Comparison of ENCODE assay signal across 11 cellular contexts in the genomic region with DNA sequence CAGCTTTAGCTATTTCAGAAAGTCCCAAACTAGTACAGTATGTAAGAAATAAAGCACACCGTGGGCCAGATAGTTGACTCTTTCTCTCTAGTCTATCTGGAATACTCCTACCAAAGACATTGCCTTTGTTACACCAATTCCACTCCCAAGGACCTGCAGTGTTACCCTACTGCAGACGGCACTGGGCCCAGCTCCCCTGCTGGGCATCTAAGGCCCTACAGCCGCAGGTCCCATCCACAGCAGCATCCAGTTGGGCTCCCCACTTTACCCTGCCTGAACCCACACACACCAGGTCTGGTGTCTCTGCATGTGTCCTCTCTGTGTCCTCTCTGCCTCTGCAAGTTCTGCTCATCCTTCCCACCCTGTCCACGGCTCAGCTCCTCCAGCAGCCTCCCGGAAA. TPM values are rescaled to one million over a fixed set of nuclear protein-coding genes. Genes with fewer than 3 reads are reported as not detected.
A peak's percentile ranks its signal among the peaks of the same experiment; 100 is the strongest.
DNase-seq lines count a peak whose midpoint lies in the region; ATAC-seq and TF ChIP-seq lines count a peak whose summit lies in the region.
"Had no signal": no experiment of that assay in that cellular context is flagged by ENCODE, and none has a peak within 500 bp of the region (broad histone marks: within the 10 kb centered on the region; RNA-seq: fewer than 3 reads in every experiment).

No MANE protein-coding gene starts in this region.

- no peaks in the 10 kb centered on the region for H3K27me3 ChIP-seq in CD4-positive, alpha-beta T cell (ENCODE audit: control insufficient read depth, insufficient read depth, low read length)
- H3K27me3 ChIP-seq in H7 (ENCODE audit: control insufficient read depth, insufficient read depth, low read length) (no peaks in the 10 kb centered on the region), osteoblast (ENCODE audit: insufficient read depth, low read length) (no peaks in the 10 kb centered on the region)
- H3K27me3 ChIP-seq in CD8-positive, alpha-beta memory T cell (ENCODE audit: insufficient read depth, low read length, poor library complexity, severe bottlenecking): no peaks in the 10 kb centered on the region
- H3K27me3 ChIP-seq: SJCRH30 had no signal

- peaks cover 7% of the 10 kb centered on the region for H3K79me2 ChIP-seq in osteoblast (ENCODE audit: insufficient read depth, low read length)

- peaks cover 57% of the 10 kb centered on the region for H4K20me1 ChIP-seq in osteoblast (ENCODE audit: insufficient read depth, low read length)

- H2AFZ ChIP-seq in osteoblast (ENCODE audit: low read length): no peak overlapping the region

- TF ChIP-seq CTCF in CD4-positive, alpha-beta T cell (IDR thresholded peaks at IDR 0.05): no peak
- peak; percentile 19 for TF ChIP-seq CTCF in osteoblast (IDR thresholded peaks at IDR 0.05; ENCODE audit: extremely low read depth, low read depth, low read length)

- H3K4me3 ChIP-seq in H7 (ENCODE audit: insufficient read depth, low read depth, low read length) (no peak overlapping the region), osteoblast (ENCODE audit: insufficient read depth, low read length) (no peak overlapping the region)
- H3K4me3 ChIP-seq in CD8-positive, alpha-beta memory T cell (ENCODE audit: low read length): no peak overlapping the region
- H3K4me3 ChIP-seq: SJCRH30 had no signal

- CTCF ChIA-PET in CD4-positive, alpha-beta T cell (lab: Charles Lee): interaction anchor here (0.9 to 1.0 kb wide), 2 partner anchors 10 to 57 kb away, joined by 3 to 6 read pairs; no protein-coding TSS in a partner anchor
- CTCF ChIA-PET in CD8-positive, alpha-beta memory T cell (lab: Charles Lee): interaction anchor here (1.8 to 14.1 kb wide), 2 partner anchors 60 to 107 kb away, joined by 5 to 267 read pairs; no protein-coding TSS in a partner anchor

- POLR2A ChIA-PET in CD4-positive, alpha-beta T cell (lab: Charles Lee): no interaction called here
- POLR2A ChIA-PET in CD8-positive, alpha-beta memory T cell (lab: Charles Lee): no interaction called here

- H3K4me1 Mint-ChIP-seq in CD4-positive, alpha-beta T cell (ENCODE audit: low read depth): peaks cover 34% of the 10 kb centered on the region
- H3K4me1 Mint-ChIP-seq in central memory CD8-positive, alpha-beta T cell: peaks cover 16% of the 10 kb centered on the region
- H3K4me1 Mint-ChIP-seq in CD8-positive, alpha-beta memory T cell: peaks cover 14 to 45% (median 16%) of the 10 kb centered on the region in 3 donors

- intact Hi-C loops in CD4-positive, alpha-beta T cell (cut with DNase I, micrococcal nuclease): no loop called here

- H3K36me3 Mint-ChIP-seq in CD4-positive, alpha-beta T cell (ENCODE audit: low read depth): peaks cover 99% of the 10 kb centered on the region
- peaks cover 75% of the 10 kb centered on the region for H3K36me3 Mint-ChIP-seq in central memory CD8-positive, alpha-beta T cell (ENCODE audit: insufficient read depth)
- H3K36me3 Mint-ChIP-seq in CD8-positive, alpha-beta memory T cell: peaks cover 0 to 98% (median 11%) of the 10 kb centered on the region in 3 donors

- DNase-seq in CD4-positive, alpha-beta T cell: no peak
- peak; percentile 56 for DNase-seq in H7
- no peak for DNase-seq in central memory CD8-positive, alpha-beta T cell (ENCODE audit: low spot score in 2 of 2)
- DNase-seq in osteoblast (ENCODE audit: insufficient read length, low spot score, missing footprints): no peak
- DNase-seq in OCI-M2 (lab: John Stamatoyannopoulos, UW; ENCODE audit: unreplicated experiment): no peak
- DNase-seq in NCI-H187 (lab: John Stamatoyannopoulos, UW): no peak
- no peak for DNase-seq in CD8-positive, alpha-beta memory T cell
- DNase-seq: amniotic stem cell; naive thymus-derived CD8-positive, alpha-beta T cell; NCI-H82; SJCRH30 had no signal

- H3K27ac ChIP-seq in CD4-positive, alpha-beta T cell (ENCODE audit: low read depth, low read length): no peak overlapping the region
- H3K27ac ChIP-seq in osteoblast (ENCODE audit: low read depth, low read length): no peak overlapping the region
- no peak overlapping the region for H3K27ac ChIP-seq in CD8-positive, alpha-beta memory T cell (ENCODE audit: low read depth, low read length)

- H3K4me1 ChIP-seq in osteoblast (ENCODE audit: insufficient read depth, low read length): peaks cover 17% of the 10 kb centered on the region
- peaks cover 8% of the 10 kb centered on the region for H3K4me1 ChIP-seq in CD8-positive, alpha-beta memory T cell (ENCODE audit: insufficient read depth, low read length)

- no peak overlapping the region for H3K4me2 ChIP-seq in osteoblast (ENCODE audit: insufficient read depth, low read length)

- H3K27ac Mint-ChIP-seq in CD4-positive, alpha-beta T cell: peak overlapping the region; percentile 30
- peak overlapping the region; percentile 44 for H3K27ac Mint-ChIP-seq in central memory CD8-positive, alpha-beta T cell (ENCODE audit: low read depth)
- H3K27ac Mint-ChIP-seq in CD8-positive, alpha-beta memory T cell: peak overlapping the region in 2 of 8 donors; percentile 58 to 94

- no peak overlapping the region for H3K4me3 Mint-ChIP-seq in CD4-positive, alpha-beta T cell
- peak overlapping the region; percentile 27 for H3K4me3 Mint-ChIP-seq in central memory CD8-positive, alpha-beta T cell
- no peak overlapping the region for H3K4me3 Mint-ChIP-seq in CD8-positive, alpha-beta memory T cell

- H3K9me3 ChIP-seq in CD4-positive, alpha-beta T cell (ENCODE audit: control insufficient read depth, low read length): no peaks in the 10 kb centered on the region
- H3K9me3 ChIP-seq in osteoblast (ENCODE audit: low read depth, low read length): no peaks in the 10 kb centered on the region
- H3K9me3 ChIP-seq in CD8-positive, alpha-beta memory T cell (ENCODE audit: low read length): no peaks in the 10 kb centered on the region
- H3K9me3 ChIP-seq: SJCRH30 had no signal

- H3K27me3 Mint-ChIP-seq in CD4-positive, alpha-beta T cell: no peaks in the 10 kb centered on the region
- no peaks in the 10 kb centered on the region for H3K27me3 Mint-ChIP-seq in central memory CD8-positive, alpha-beta T cell
- no peaks in the 10 kb centered on the region for H3K27me3 Mint-ChIP-seq in CD8-positive, alpha-beta memory T cell

- ATAC-seq in CD4-positive, alpha-beta T cell (ENCODE audit: poor library complexity): no peak
- ATAC-seq in central memory CD8-positive, alpha-beta T cell (replicated peaks; ENCODE audit: extremely low read depth, poor library complexity, severe bottlenecking): no peak
- ATAC-seq: naive thymus-derived CD8-positive, alpha-beta T cell had no signal

- no peaks in the 10 kb centered on the region for H3K9me3 Mint-ChIP-seq in CD4-positive, alpha-beta T cell
- H3K9me3 Mint-ChIP-seq in central memory CD8-positive, alpha-beta T cell: no peaks in the 10 kb centered on the region
- H3K9me3 Mint-ChIP-seq in CD8-positive, alpha-beta memory T cell: peaks cover 0 to 4% (median 0%) of the 10 kb centered on the region in 5 donors
- H3K9me3 Mint-ChIP-seq: naive thymus-derived CD8-positive, alpha-beta T cell had no signal

- H3K36me3 ChIP-seq in H7 (replicated peaks; ENCODE audit: control insufficient read depth, insufficient read depth, low read length) (peaks cover 4% of the 10 kb centered on the region; the same call in 1 of the 2 replicates), osteoblast (ENCODE audit: insufficient read depth, low read length) (peaks cover 59% of the 10 kb centered on the region)
- H3K36me3 ChIP-seq in CD8-positive, alpha-beta memory T cell (ENCODE audit: insufficient read depth, low read length): peaks cover 76% of the 10 kb centered on the region

RNA-seq across cellular contexts. Expression of gene TNIP1, which starts 22.5 kb away (rescaled TPM):
- 100 to 1,000 TPM; 110 to 115 TPM for total RNA-seq in CD4-positive, alpha-beta T cell
- total RNA-seq in H7 (2014; rRNA removed; shearing (Covaris generic)): 27.3 and 38.6 TPM in 2 replicates
- total RNA-seq in osteoblast: 66.3 and 85.8 TPM in 2 replicates
- 100 to 1,000 TPM; 212 to 213 TPM for total RNA-seq in CD8-positive, alpha-beta memory T cell
- polyA plus RNA-seq in CD8-positive, alpha-beta memory T cell: 62.4 TPM

RNA-seq across cellular contexts. Expression of gene GPX3, which starts 37.9 kb away (rescaled TPM):
- under 1 TPM in 1 of 2 experiments, not detected in 1; 0.58 TPM for total RNA-seq in CD4-positive, alpha-beta T cell
- total RNA-seq in H7 (2014; rRNA removed; shearing (Covaris generic)): 22.4 and 39.8 TPM in 2 replicates
- total RNA-seq in osteoblast: 8.8 and 9.8 TPM in 2 replicates
- not detected for total RNA-seq in CD8-positive, alpha-beta memory T cell
- polyA plus RNA-seq in CD8-positive, alpha-beta memory T cell: 0.63 TPM
- total RNA-seq: naive thymus-derived CD8-positive, alpha-beta T cell had no signal
